9 cellular contexts compared by ENCODE assay signal in genomic region chr4:143381171-143382118, GRCh38. TPM values are rescaled to one million over a fixed set of nuclear protein-coding genes. Genes with fewer than 3 reads are reported as not detected.
DNase-seq lines count a peak whose midpoint lies in the region; ATAC-seq and TF ChIP-seq lines count a peak whose summit lies in the region.
"Had no signal": no experiment of that assay in that cellular context is flagged by ENCODE, and none has a peak within 500 bp of the region (broad histone marks: within the 10 kb centered on the region; RNA-seq: fewer than 3 reads in every experiment).

No MANE protein-coding gene starts in this region.

- H3K9me3 ChIP-seq in Caco-2 (no peaks in the 10 kb centered on the region), esophagus squamous epithelium (no peaks in the 10 kb centered on the region)

- no peak for TF ChIP-seq POLR2A in esophagus squamous epithelium (IDR thresholded peaks at IDR 0.05)

- no peak for TF ChIP-seq CTCF in Caco-2 (IDR thresholded peaks at IDR 0.05; ENCODE audit: insufficient read depth in 1 of 2, low read depth in 1 of 2, low read length in 1 of 2, severe bottlenecking in 1 of 2, unreplicated experiment in 1 of 2)
- TF ChIP-seq CTCF in esophagus squamous epithelium (IDR thresholded peaks at IDR 0.05), result no peak
- TF ChIP-seq CTCF in nephron progenitor cell (IDR thresholded peaks at IDR 0.05), result no peak

- CTCF ChIA-PET in Caco-2 (lab: Charles Lee), result no interaction called here

- H3K27ac ChIP-seq in esophagus squamous epithelium, result peak overlapping the region in 3 of 4 donors; percentile 74 to 82 (median 75)

- H3K4me3 Mint-ChIP-seq in Caco-2 (ENCODE audit: unreplicated experiment), result no peak overlapping the region
- peak overlapping the region; percentile 19 for H3K4me3 Mint-ChIP-seq in nephron progenitor cell
- H3K4me3 Mint-ChIP-seq: dendritic cell treated with granulocyte-macrophage colony-stimulating factor and Interleukin-4, amounts not matched to agents 40 ng/mL and 50 ng/mL, for 4 days had no signal

- ATAC-seq in GM21737 (IDR thresholded peaks at IDR 0.05; ENCODE audit: unreplicated experiment), result peak; percentile 52

- peaks cover 30% of the 10 kb centered on the region for H3K4me1 ChIP-seq in Caco-2
- H3K4me1 ChIP-seq in esophagus squamous epithelium, result peaks cover 19 to 81% (median 41%) of the 10 kb centered on the region in 3 donors

- H3K9me3 Mint-ChIP-seq in Caco-2 (ENCODE audit: unreplicated experiment) (no peaks in the 10 kb centered on the region), nephron progenitor cell (no peaks in the 10 kb centered on the region)
- H3K9me3 Mint-ChIP-seq: dendritic cell treated with granulocyte-macrophage colony-stimulating factor and Interleukin-4, amounts not matched to agents 40 ng/mL and 50 ng/mL, for 4 days had no signal

- BruUV-seq in Caco-2 (replicated peaks; lab: Mats Ljungman, UMichigan), result no TSS peak

- intact Hi-C loops in Caco-2 (cut with micrococcal nuclease; ENCODE audit: unreplicated experiment) (no loop called here), esophagus squamous epithelium (cut with DNase I) (no loop called here)

- H3K4me1 Mint-ChIP-seq in Caco-2 (ENCODE audit: low read depth, unreplicated experiment) (peaks cover 25% of the 10 kb centered on the region), nephron progenitor cell (peaks cover 75% of the 10 kb centered on the region)

- H3K36me3 Mint-ChIP-seq in Caco-2 (ENCODE audit: insufficient read depth, unreplicated experiment) (no peaks in the 10 kb centered on the region), nephron progenitor cell (ENCODE audit: low read depth) (no peaks in the 10 kb centered on the region)

- H3K27me3 ChIP-seq in Caco-2 (replicated peaks; ENCODE audit: control insufficient read depth, insufficient read depth, low read length) (no peaks in the 10 kb centered on the region), esophagus squamous epithelium (no peaks in the 10 kb centered on the region)

- H3K4me3 ChIP-seq in Caco-2 (ENCODE audit: low read depth, low read length) (no peak overlapping the region), esophagus squamous epithelium (no peak overlapping the region)

- no peaks in the 10 kb centered on the region for H3K36me3 ChIP-seq in Caco-2 (ENCODE audit: control insufficient read depth, insufficient read depth, low read length)
- H3K36me3 ChIP-seq in esophagus squamous epithelium, result no peaks in the 10 kb centered on the region

- H3K27me3 Mint-ChIP-seq in Caco-2 (ENCODE audit: insufficient read depth, unreplicated experiment) (no peaks in the 10 kb centered on the region), nephron progenitor cell (ENCODE audit: low read depth, poor library complexity) (no peaks in the 10 kb centered on the region)
- H3K27me3 Mint-ChIP-seq: dendritic cell treated with granulocyte-macrophage colony-stimulating factor and Interleukin-4, amounts not matched to agents 40 ng/mL and 50 ng/mL, for 4 days had no signal

- DNase-seq in Caco-2, result no peak
- peak; percentile 69 to 72 for DNase-seq in NCI-H446 (lab: John Stamatoyannopoulos, UW)
- no peak for DNase-seq in esophagus squamous epithelium (lab: John Stamatoyannopoulos, UW)
- no peak for DNase-seq in nephron progenitor cell
- no peak for DNase-seq in RPMI8226
- DNase-seq in stimulated activated CD4-positive, alpha-beta T cell treated with anti-CD3 and anti-CD28 coated beads, Interleukin-1b, Interleukin-23, amount 100 ng/mL, for 48 hours, result no peak
- DNase-seq in cortex of kidney (lab: John Stamatoyannopoulos, UW), result no peak

- H3K27ac Mint-ChIP-seq in Caco-2 (ENCODE audit: unreplicated experiment) (peak overlapping the region; percentile 53), nephron progenitor cell (peak overlapping the region; percentile 98)
- H3K27ac Mint-ChIP-seq: dendritic cell treated with granulocyte-macrophage colony-stimulating factor and Interleukin-4, amounts not matched to agents 40 ng/mL and 50 ng/mL, for 4 days had no signal

- POLR2A ChIA-PET in Caco-2 (lab: Charles Lee), result no interaction called here

- 28 to 30% methylated on average over 8 of the region's 8 CpGs for WGBS in esophagus squamous epithelium, 2 donors

RNA-seq across cellular contexts. Expression of gene GAB1, which starts 44.8 kb away (rescaled TPM):
- total RNA-seq in Caco-2 (2022) (46.9 and 48.9 TPM in 2 replicates), esophagus squamous epithelium (10 to 100 TPM; 25.7 to 37.6 (median 32.8) TPM)

Comparison
In these comparisons a context has a peak if more than half of its experiments do, and no peak if none do; other contexts are left out.
1. DNase-seq: peak in NCI-H446 (2 of 2); none in Caco-2 (0 of 2), esophagus squamous epithelium (single experiment), nephron progenitor cell (single experiment), RPMI8226 (single experiment), stimulated activated CD4-positive, alpha-beta T cell treated with anti-CD3 and anti-CD28 coated beads, Interleukin-1b, Interleukin-23, amount 100 ng/mL, for 48 hours (single experiment) and cortex of kidney (single experiment).